In the genomic region with DNA sequence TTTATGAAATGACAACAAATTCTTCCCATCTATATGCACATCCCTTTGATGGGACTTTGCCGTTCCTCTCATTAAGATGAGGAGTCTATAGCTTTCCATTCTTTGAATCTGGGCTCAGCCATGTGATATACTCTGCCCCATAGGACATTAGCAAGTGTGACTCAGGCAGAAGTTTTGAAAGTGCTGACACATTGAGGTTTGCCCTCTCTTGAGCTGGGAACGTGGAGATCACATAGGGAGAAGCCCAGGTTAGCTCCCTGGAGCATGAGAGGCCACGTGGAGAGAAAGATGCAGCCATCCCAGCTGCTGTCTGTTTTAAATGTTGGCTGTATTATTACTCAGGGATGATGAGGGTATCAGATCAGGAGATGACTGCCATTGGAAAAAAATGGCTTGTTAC, we compare ENCODE assay signal across 17 cellular contexts.
DNase-seq lines count a peak whose midpoint lies in the region; ATAC-seq and TF ChIP-seq lines count a peak whose summit lies in the region.
"Had no signal": no experiment of that assay in that cellular context is flagged by ENCODE, and none has a peak within 500 bp of the region (broad histone marks: within the 10 kb centered on the region; RNA-seq: fewer than 3 reads in every experiment).

No MANE protein-coding gene starts in this region.

- H3K27ac ChIP-seq in foreskin keratinocyte = no peak overlapping the region
- H3K27ac ChIP-seq: thoracic aorta had no signal

- peak; percentile 52 for DNase-seq in AG08396 (ENCODE audit: low spot score)
- DNase-seq in HT1080 (ENCODE audit: low read depth) = peak; percentile 81
- peak; percentile 72 for DNase-seq in astrocyte of the spinal cord (ENCODE audit: low read depth, low spot score)
- peak; percentile 46 to 82 for DNase-seq in foreskin keratinocyte
- no peak for DNase-seq in KG1 (lab: John Stamatoyannopoulos, UW)
- DNase-seq in NCI-H1105 treated with DMSO at 0.1 percent for 48 hours (lab: John Stamatoyannopoulos, UW) = no peak
- DNase-seq: activated T-cell treated with anti-CD3 and anti-CD28 coated beads, Interleukin-2, amount 50 U/mL, for 48 hours; AML-193; aorta; DMS 273 treated with DMSO at 0.1 percent for 48 hours; glutamatergic neuron; NCI-H146; NCI-H748 treated with DMSO at 0.1 percent for 48 hours had no signal

- TF ChIP-seq CTCF in astrocyte of the spinal cord (IDR thresholded peaks at IDR 0.05; ENCODE audit: low read depth, low read length) = no peak
- no peak for TF ChIP-seq CTCF in foreskin keratinocyte (conservative IDR thresholded peaks at IDR 0.05)

- no peaks in the 10 kb centered on the region for H3K27me3 ChIP-seq in foreskin keratinocyte

- peaks cover 4% of the 10 kb centered on the region for H3K4me1 ChIP-seq in foreskin keratinocyte

- H3K4me3 ChIP-seq in astrocyte of the spinal cord (ENCODE audit: low read depth, low read length) = no peak overlapping the region
- H3K4me3 ChIP-seq: thoracic aorta had no signal

- ATAC-seq in foreskin keratinocyte (peak; percentile 88), GM18502 (IDR thresholded peaks at IDR 0.05; ENCODE audit: poor library complexity, unreplicated experiment) (no peak), HG03108 (IDR thresholded peaks at IDR 0.05; ENCODE audit: unreplicated experiment) (no peak)
- ATAC-seq: HepG2 had no signal

- in situ Hi-C loops in astrocyte of the spinal cord (cut with HindIII; ENCODE audit: low sequenced_read_pairs) = no loop called here

Comparison
In these comparisons a context has a peak if more than half of its experiments do, and no peak if none do; other contexts are left out.
1. DNase-seq: peak in AG08396 (single experiment), HT1080 (single experiment), astrocyte of the spinal cord (single experiment) and foreskin keratinocyte (2 of 2); none in KG1 (single experiment) and NCI-H1105 treated with DMSO at 0.1 percent for 48 hours (single experiment).